ENCODE assay signal across 10 cellular contexts in genomic region chr1:234965128-234965527, GRCh38.
DNase-seq lines count a peak whose midpoint lies in the region; FAIRE-seq and TF ChIP-seq lines count a peak whose summit lies in the region.
"Had no signal": no experiment of that assay in that cellular context is flagged by ENCODE, and none has a peak within 500 bp of the region (broad histone marks: within the 10 kb centered on the region; RNA-seq: fewer than 3 reads in every experiment).

No MANE protein-coding gene starts in this region.

- peak overlapping the region; percentile 93 for H3K4me2 ChIP-seq in PC-9
- no peak overlapping the region for H3K4me2 ChIP-seq in endothelial cell of umbilical vein (ENCODE audit: insufficient read depth, low read length)

- H4K20me1 ChIP-seq in PC-9 (ENCODE audit: insufficient read depth) (no peaks in the 10 kb centered on the region), endothelial cell of umbilical vein (replicated peaks; ENCODE audit: control insufficient read depth, extremely low read depth, insufficient read depth, low read length) (no peaks in the 10 kb centered on the region)

- TF ChIP-seq CTCF in PC-9 (conservative IDR thresholded peaks at IDR 0.05): no peak
- TF ChIP-seq CTCF in endothelial cell of umbilical vein (IDR thresholded peaks at IDR 0.05; ENCODE audit: extremely low read depth in 1 of 2, insufficient read depth in 1 of 2, low read depth in 1 of 2, low read length in 2 of 2): no peak
- no peak for TF ChIP-seq CTCF in D721Med (IDR thresholded peaks at IDR 0.05; ENCODE audit: insufficient read depth, missing control alignments)

- H3K4me1 ChIP-seq in PC-9 (replicated peaks; ENCODE audit: insufficient read depth): peaks cover 66% of the 10 kb centered on the region
- H3K4me1 ChIP-seq in endothelial cell of umbilical vein (ENCODE audit: control insufficient read depth, extremely low read depth, insufficient read depth, low read length): peaks cover 37% of the 10 kb centered on the region
- H3K4me1 ChIP-seq in rectal smooth muscle tissue (ENCODE audit: control insufficient read depth, insufficient read depth, low read length): peaks cover 45% of the 10 kb centered on the region

- peak overlapping the region; percentile 99 for H3K27ac ChIP-seq in PC-9
- H3K27ac ChIP-seq in endothelial cell of umbilical vein (ENCODE audit: insufficient read depth, low read depth, low read length): no peak overlapping the region
- H3K27ac ChIP-seq in rectal smooth muscle tissue (ENCODE audit: low read depth, low read length): peak overlapping the region; percentile 58

- CTCF ChIA-PET in PC-9 (lab: Charles Lee) (no interaction called here), endothelial cell of umbilical vein (lab: Charles Lee) (interaction anchor here (1.0 to 1.7 kb wide), 3 partner anchors 9 to 18 kb away, joined by 3 to 4 read pairs (median 3); no protein-coding TSS in a partner anchor)

- no peaks in the 10 kb centered on the region for H3K9me1 ChIP-seq in endothelial cell of umbilical vein (replicated peaks; ENCODE audit: control insufficient read depth, extremely low read depth, insufficient read depth, low read length)

- H3K36me3 ChIP-seq in PC-9 (ENCODE audit: low read depth) (no peaks in the 10 kb centered on the region), endothelial cell of umbilical vein (ENCODE audit: control insufficient read depth in 2 of 2, extremely low read depth in 1 of 2, insufficient read depth in 2 of 2, low read length in 2 of 2) (no peaks in the 10 kb centered on the region), rectal smooth muscle tissue (ENCODE audit: control insufficient read depth, insufficient read depth, low read length) (no peaks in the 10 kb centered on the region)

- no peak overlapping the region for H3K9ac ChIP-seq in endothelial cell of umbilical vein (replicated peaks; ENCODE audit: extremely low read depth, insufficient read depth, low read length)
- H3K9ac ChIP-seq in rectal smooth muscle tissue (ENCODE audit: low read length): no peak overlapping the region

- FAIRE-seq in endothelial cell of umbilical vein (lab: Jason Lieb, UNC): no peak
- no peak for FAIRE-seq in GM12891 (lab: Jason Lieb, UNC)
- no peak for FAIRE-seq in D721Med (lab: Jason Lieb, UNC)
- FAIRE-seq: TTC549 had no signal

- POLR2A ChIA-PET in PC-9 (lab: Charles Lee; ENCODE audit: unreplicated experiment) (interaction anchor here (0.6 kb wide), 1 partner anchor 39 kb away, joined by 3 read pairs; no protein-coding TSS in a partner anchor), endothelial cell of umbilical vein (lab: Charles Lee) (no interaction called here)

- H3K79me2 ChIP-seq in PC-9 (ENCODE audit: low read depth) (peaks cover 11% of the 10 kb centered on the region), endothelial cell of umbilical vein (ENCODE audit: control insufficient read depth, insufficient read depth, low read length) (no peaks in the 10 kb centered on the region)

- H3K27me3 ChIP-seq in PC-9 (ENCODE audit: insufficient read depth, low read depth) (no peaks in the 10 kb centered on the region), endothelial cell of umbilical vein (ENCODE audit: control insufficient read depth in 2 of 2, insufficient read depth in 2 of 2, low read length in 2 of 2) (no peaks in the 10 kb centered on the region), rectal smooth muscle tissue (ENCODE audit: control insufficient read depth, insufficient read depth, low read length) (no peaks in the 10 kb centered on the region)

- H3K9me3 ChIP-seq in PC-9 (ENCODE audit: insufficient read depth, low read depth) (no peaks in the 10 kb centered on the region), endothelial cell of umbilical vein (replicated peaks; ENCODE audit: control insufficient read depth, insufficient read depth, low read length) (no peaks in the 10 kb centered on the region)

- no peak overlapping the region for H3K4me3 ChIP-seq in PC-9
- no peak overlapping the region for H3K4me3 ChIP-seq in endothelial cell of umbilical vein (replicated peaks in 1 of 3; ENCODE audit: insufficient read depth in 1 of 3, low read depth in 1 of 3, low read length in 3 of 3)
- H3K4me3 ChIP-seq in rectal smooth muscle tissue (ENCODE audit: low read length): peak overlapping the region; percentile 1

- intact Hi-C loops in PC-9 (cut with micrococcal nuclease; ENCODE audit: unreplicated experiment) (no loop called here), endothelial cell of umbilical vein (cut with micrococcal nuclease) (no loop called here)

- no peaks in the 10 kb centered on the region for H3K9me2 ChIP-seq in PC-9 (ENCODE audit: insufficient read depth)

- TF ChIP-seq POLR2A in endothelial cell of umbilical vein (IDR thresholded peaks at IDR 0.05; ENCODE audit: low read depth, low read length) (no peak), GM12891 (IDR thresholded peaks at IDR 0.05; ENCODE audit: low read depth, low read length) (no peak)

- H3F3A ChIP-seq in PC-9 (ENCODE audit: insufficient read depth, low read depth): peaks cover 64% of the 10 kb centered on the region

- H2AFZ ChIP-seq in PC-9: peak overlapping the region; percentile 24; the same call in 1 of the 2 replicates
- peak overlapping the region; percentile 59 for H2AFZ ChIP-seq in endothelial cell of umbilical vein (ENCODE audit: low read depth, low read length)

- no TSS peak for BruUV-seq in PC-9 (replicated peaks; lab: Mats Ljungman, UMichigan)
- no TSS peak for BruUV-seq in endothelial cell of umbilical vein (replicated peaks; lab: Mats Ljungman, UMichigan)

- dilution Hi-C loops in endothelial cell of umbilical vein (cut with MboI; ENCODE audit: extremely low pct_ligation_motif_present, low sequenced_read_pairs): no loop called here

- peak; percentile 22 for DNase-seq in EH (ENCODE audit: low read depth)
- no peak for DNase-seq in PC-9
- DNase-seq in endothelial cell of umbilical vein (ENCODE audit: low read depth, low spot score): no peak
- no peak for DNase-seq in DMS53 (lab: John Stamatoyannopoulos, UW)
- no peak for DNase-seq in GM12891 (ENCODE audit: insufficient read length, low spot score)
- no peak for DNase-seq in D721Med (ENCODE audit: insufficient read length, low spot score)
- no peak for DNase-seq in dermis blood vessel endothelial cell
- DNase-seq: NCI-H1417 treated with DMSO at 0.1 percent for 48 hours had no signal

TF ChIP-seq in endothelial cell of umbilical vein, 7 proteins besides CTCF, POLR2A, EP300 and RAD21:
- no peak for TF ChIP-seq MYC (IDR thresholded peaks at IDR 0.05; ENCODE audit: low read depth, low read length)
- TF ChIP-seq GATA2 (IDR thresholded peaks at IDR 0.05; ENCODE audit: insufficient read depth, insufficient read length, low read depth, low read length): no peak
- no peak for TF ChIP-seq JUN (IDR thresholded peaks at IDR 0.05; ENCODE audit: borderline replicate concordance, insufficient read depth, insufficient read length, low read depth)
- no peak for TF ChIP-seq POLR2AphosphoS5 (IDR thresholded peaks at IDR 0.05; ENCODE audit: insufficient read depth, low read depth, low read length)

TF ChIP-seq in GM12891, 5 proteins besides CTCF, POLR2A, EP300 and RAD21:
- TF ChIP-seq POLR2AphosphoS5 (IDR thresholded peaks at IDR 0.05; ENCODE audit: low read depth, low read length) (no peak), SPI1 (IDR thresholded peaks at IDR 0.05; ENCODE audit: low read depth, low read length) (no peak), PAX5 (IDR thresholded peaks at IDR 0.05; ENCODE audit: insufficient read depth, low read length, severe bottlenecking) (no peak), TAF1 (IDR thresholded peaks at IDR 0.05; ENCODE audit: low read depth, low read length) (no peak), POU2F2 (IDR thresholded peaks at IDR 0.05; ENCODE audit: low read depth, low read length) (no peak)
